ENCODE assay signal across 1 cellular context in genomic region chr7:43768201-43768893, GRCh38.
TF ChIP-seq lines count a peak whose summit lies in the region.

No MANE protein-coding gene starts in this region.

TF ChIP-seq in HepG2, 621 proteins besides CTCF, POLR2A, EP300 and RAD21:
- TF ChIP-seq, protein P1, sequence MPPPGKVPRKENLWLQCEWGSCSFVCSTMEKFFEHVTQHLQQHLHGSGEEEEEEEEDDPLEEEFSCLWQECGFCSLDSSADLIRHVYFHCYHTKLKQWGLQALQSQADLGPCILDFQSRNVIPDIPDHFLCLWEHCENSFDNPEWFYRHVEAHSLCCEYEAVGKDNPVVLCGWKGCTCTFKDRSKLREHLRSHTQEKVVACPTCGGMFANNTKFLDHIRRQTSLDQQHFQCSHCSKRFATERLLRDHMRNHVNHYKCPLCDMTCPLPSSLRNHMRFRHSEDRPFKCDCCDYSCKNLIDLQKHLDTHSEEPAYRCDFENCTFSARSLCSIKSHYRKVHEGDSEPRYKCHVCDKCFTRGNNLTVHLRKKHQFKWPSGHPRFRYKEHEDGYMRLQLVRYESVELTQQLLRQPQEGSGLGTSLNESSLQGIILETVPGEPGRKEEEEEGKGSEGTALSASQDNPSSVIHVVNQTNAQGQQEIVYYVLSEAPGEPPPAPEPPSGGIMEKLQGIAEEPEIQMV (CRISPR knock-in tag; IDR thresholded peaks at IDR 0.05; ENCODE audit: low read depth), result no peak
- TF ChIP-seq CBFB (CRISPR knock-in tag; IDR thresholded peaks at IDR 0.05) (no peak), RORA (CRISPR knock-in tag; IDR thresholded peaks at IDR 0.05) (no peak), KDM1A (CRISPR knock-in tag; IDR thresholded peaks at IDR 0.05) (no peak), ZNF777 (CRISPR knock-in tag; IDR thresholded peaks at IDR 0.05) (no peak), ZNF552 (CRISPR knock-in tag; IDR thresholded peaks at IDR 0.05; ENCODE audit: borderline replicate concordance) (no peak), KAT7 (CRISPR knock-in tag; IDR thresholded peaks at IDR 0.05; ENCODE audit: borderline replicate concordance) (no peak), CBX5 (CRISPR knock-in tag; IDR thresholded peaks at IDR 0.05; ENCODE audit: borderline replicate concordance) (no peak)
- TF ChIP-seq, protein P2, sequence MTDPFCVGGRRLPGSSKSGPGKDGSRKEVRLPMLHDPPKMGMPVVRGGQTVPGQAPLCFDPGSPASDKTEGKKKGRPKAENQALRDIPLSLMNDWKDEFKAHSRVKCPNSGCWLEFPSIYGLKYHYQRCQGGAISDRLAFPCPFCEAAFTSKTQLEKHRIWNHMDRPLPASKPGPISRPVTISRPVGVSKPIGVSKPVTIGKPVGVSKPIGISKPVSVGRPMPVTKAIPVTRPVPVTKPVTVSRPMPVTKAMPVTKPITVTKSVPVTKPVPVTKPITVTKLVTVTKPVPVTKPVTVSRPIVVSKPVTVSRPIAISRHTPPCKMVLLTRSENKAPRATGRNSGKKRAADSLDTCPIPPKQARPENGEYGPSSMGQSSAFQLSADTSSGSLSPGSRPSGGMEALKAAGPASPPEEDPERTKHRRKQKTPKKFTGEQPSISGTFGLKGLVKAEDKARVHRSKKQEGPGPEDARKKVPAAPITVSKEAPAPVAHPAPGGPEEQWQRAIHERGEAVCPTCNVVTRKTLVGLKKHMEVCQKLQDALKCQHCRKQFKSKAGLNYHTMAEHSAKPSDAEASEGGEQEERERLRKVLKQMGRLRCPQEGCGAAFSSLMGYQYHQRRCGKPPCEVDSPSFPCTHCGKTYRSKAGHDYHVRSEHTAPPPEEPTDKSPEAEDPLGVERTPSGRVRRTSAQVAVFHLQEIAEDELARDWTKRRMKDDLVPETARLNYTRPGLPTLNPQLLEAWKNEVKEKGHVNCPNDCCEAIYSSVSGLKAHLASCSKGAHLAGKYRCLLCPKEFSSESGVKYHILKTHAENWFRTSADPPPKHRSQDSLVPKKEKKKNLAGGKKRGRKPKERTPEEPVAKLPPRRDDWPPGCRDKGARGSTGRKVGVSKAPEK (CRISPR knock-in tag; IDR thresholded peaks at IDR 0.05; ENCODE audit: borderline replicate concordance), result no peak
